17 cellular contexts compared by ENCODE assay signal in genomic region chr3:97952280-97952679, GRCh38. TPM values are rescaled to one million over a fixed set of nuclear protein-coding genes. Genes with fewer than 3 reads are reported as not detected.
DNase-seq lines count a peak whose midpoint lies in the region; ATAC-seq and TF ChIP-seq lines count a peak whose summit lies in the region.
"Had no signal": no experiment of that assay in that cellular context is flagged by ENCODE, and none has a peak within 500 bp of the region (broad histone marks: within the 10 kb centered on the region; RNA-seq: fewer than 3 reads in every experiment).

No MANE protein-coding gene starts in this region.

- POLR2A ChIA-PET in MCF 10A (lab: Yijun Ruan, JAX): interaction anchor here (0.6 to 2.9 kb wide), 5 partner anchors 8 to 62 kb away, joined by 3 to 9 read pairs (median 3); partner anchors contain the start of gene RIOX2

- H3K4me3 ChIP-seq in breast epithelium: no peak overlapping the region
- no peak overlapping the region for H3K4me3 ChIP-seq in lower lobe of right lung
- no peak overlapping the region for H3K4me3 ChIP-seq in urinary bladder (ENCODE audit: low read depth, low read length)

- H3K27ac Mint-ChIP-seq in MCF 10A (ENCODE audit: low read depth, unreplicated experiment): no peak overlapping the region
- H3K27ac Mint-ChIP-seq: B cell had no signal

- TF ChIP-seq CTCF in MCF 10A (IDR thresholded peaks at IDR 0.05; ENCODE audit: unreplicated experiment) (no peak), breast epithelium (IDR thresholded peaks at IDR 0.05) (no peak), lower lobe of right lung (IDR thresholded peaks at IDR 0.05) (no peak)

- intact Hi-C loops in MCF 10A (cut with micrococcal nuclease) (no loop called here), breast epithelium (cut with DNase I; ENCODE audit: low total_unique reads) (no loop called here), lower lobe of right lung (cut with DNase I) (no loop called here)

- CTCF ChIA-PET in MCF 10A (lab: Yijun Ruan, JAX): interaction anchor here (1.0 to 2.4 kb wide), 3 partner anchors 11 to 158 kb away, joined by 3 to 11 read pairs (median 6); no protein-coding TSS in a partner anchor

- no peaks in the 10 kb centered on the region for H3K9me3 Mint-ChIP-seq in MCF 10A (ENCODE audit: unreplicated experiment)
- H3K9me3 Mint-ChIP-seq: stimulated activated naive CD8-positive, alpha-beta T cell treated with anti-CD3 and anti-CD28 coated beads, Interleukin-15, amount 100 ng/mL, for 72 hours had no signal

- H3K27ac ChIP-seq in breast epithelium (peak overlapping the region in 1 of 2 donors; percentile 36), epithelial cell of prostate (peak overlapping the region; percentile 79), lower lobe of right lung (peak overlapping the region; percentile 37), urinary bladder (ENCODE audit: low read depth) (peak overlapping the region; percentile 64)

- H3K4me1 ChIP-seq in breast epithelium: no peaks in the 10 kb centered on the region
- H3K4me1 ChIP-seq in lower lobe of right lung: peaks cover 6% of the 10 kb centered on the region
- H3K4me1 ChIP-seq in urinary bladder (ENCODE audit: insufficient read depth): no peaks in the 10 kb centered on the region

- H3K27me3 ChIP-seq in breast epithelium (no peaks in the 10 kb centered on the region), lower lobe of right lung (ENCODE audit: low read depth) (no peaks in the 10 kb centered on the region)

- no peaks in the 10 kb centered on the region for H3K27me3 Mint-ChIP-seq in MCF 10A (ENCODE audit: insufficient read depth, unreplicated experiment)
- H3K27me3 Mint-ChIP-seq: B cell; stimulated activated naive CD8-positive, alpha-beta T cell treated with anti-CD3 and anti-CD28 coated beads, Interleukin-15, amount 100 ng/mL, for 72 hours had no signal

- DNase-seq in MCF 10A (ENCODE audit: unreplicated experiment) (peak; percentile 78), breast epithelium (ENCODE audit: low spot score in 2 of 2) (no peak), epithelial cell of prostate (ENCODE audit: low read depth, low spot score) (no peak), lower lobe of right lung (peak; percentile 60), GM19238 (ENCODE audit: insufficient read length, low spot score) (no peak)
- DNase-seq: activated CD8-positive, alpha-beta memory T cell treated with anti-CD3 and anti-CD28 coated beads, Interleukin-2, amount 50 U/mL, for 48 hours; erythroblast; H7; Karpas-422; left colon; nucleus accumbens; stimulated activated CD4-positive, alpha-beta T cell treated with anti-CD3 and anti-CD28 coated beads, Interleukin-2, amount 100 ng/mL, for 48 hours; stimulated activated naive CD8-positive, alpha-beta T cell treated with anti-CD3 and anti-CD28 coated beads, Interleukin-15, amount 100 ng/mL, for 72 hours had no signal

- peaks cover 12% of the 10 kb centered on the region for H3K4me1 Mint-ChIP-seq in MCF 10A (ENCODE audit: insufficient read depth, unreplicated experiment)
- H3K4me1 Mint-ChIP-seq: stimulated activated naive CD8-positive, alpha-beta T cell treated with anti-CD3 and anti-CD28 coated beads, Interleukin-15, amount 100 ng/mL, for 72 hours had no signal

- BruUV-seq in MCF 10A (replicated peaks; lab: Mats Ljungman, UMichigan): no TSS peak

- 92% methylated on average over 3 of the region's 3 CpGs for WGBS in urinary bladder

- H3K36me3 Mint-ChIP-seq in MCF 10A (ENCODE audit: insufficient read depth, unreplicated experiment): peaks cover 82% of the 10 kb centered on the region

- H3K36me3 ChIP-seq in breast epithelium (no peaks in the 10 kb centered on the region), lower lobe of right lung (peaks cover 64% of the 10 kb centered on the region), urinary bladder (ENCODE audit: insufficient read depth) (peaks cover 2% of the 10 kb centered on the region)

- H3K9me3 ChIP-seq in breast epithelium: no peaks in the 10 kb centered on the region
- no peaks in the 10 kb centered on the region for H3K9me3 ChIP-seq in lower lobe of right lung

- no peak overlapping the region for H3K4me3 Mint-ChIP-seq in MCF 10A (ENCODE audit: unreplicated experiment)
- H3K4me3 Mint-ChIP-seq: B cell; stimulated activated naive CD8-positive, alpha-beta T cell treated with anti-CD3 and anti-CD28 coated beads, Interleukin-15, amount 100 ng/mL, for 72 hours had no signal

- ATAC-seq in lower lobe of right lung (peak; percentile 80 to 82), HG03095 (IDR thresholded peaks at IDR 0.05; ENCODE audit: unreplicated experiment) (no peak)
- ATAC-seq in activated CD4-positive, CD25-positive, alpha-beta regulatory T cell treated with anti-CD3 and anti-CD28 coated beads, Interleukin-2, amount 50 U/mL, for 24 hours: no peak
- ATAC-seq: left colon; stimulated activated naive CD8-positive, alpha-beta T cell treated with anti-CD3 and anti-CD28 coated beads, Interleukin-15, amount 100 ng/mL, for 72 hours had no signal

- TF ChIP-seq POLR2A in breast epithelium (IDR thresholded peaks at IDR 0.05): no peak

RNA-seq across cellular contexts. Expression of gene RIOX2, which starts 20.0 kb away (rescaled TPM):
- total RNA-seq in MCF 10A (2022) (51.8 and 73.9 TPM in 2 replicates), breast epithelium (10 to 100 TPM; 22.9 to 32.4 (median 28.5) TPM), lower lobe of right lung (20.5 TPM), urinary bladder (44.7 TPM)
- 15.0 TPM for polyA plus RNA-seq in urinary bladder

Comparison
In these comparisons a context has a peak if more than half of its experiments do, and no peak if none do; other contexts are left out.
1. DNase-seq: peak in MCF 10A (single experiment) and lower lobe of right lung (single experiment); none in breast epithelium (0 of 2), epithelial cell of prostate (single experiment) and GM19238 (single experiment).
2. ATAC-seq: peak in lower lobe of right lung (2 of 2); none in HG03095 (single experiment) and activated CD4-positive, CD25-positive, alpha-beta regulatory T cell treated with anti-CD3 and anti-CD28 coated beads, Interleukin-2, amount 50 U/mL, for 24 hours (0 of 2).